In the genomic region with DNA sequence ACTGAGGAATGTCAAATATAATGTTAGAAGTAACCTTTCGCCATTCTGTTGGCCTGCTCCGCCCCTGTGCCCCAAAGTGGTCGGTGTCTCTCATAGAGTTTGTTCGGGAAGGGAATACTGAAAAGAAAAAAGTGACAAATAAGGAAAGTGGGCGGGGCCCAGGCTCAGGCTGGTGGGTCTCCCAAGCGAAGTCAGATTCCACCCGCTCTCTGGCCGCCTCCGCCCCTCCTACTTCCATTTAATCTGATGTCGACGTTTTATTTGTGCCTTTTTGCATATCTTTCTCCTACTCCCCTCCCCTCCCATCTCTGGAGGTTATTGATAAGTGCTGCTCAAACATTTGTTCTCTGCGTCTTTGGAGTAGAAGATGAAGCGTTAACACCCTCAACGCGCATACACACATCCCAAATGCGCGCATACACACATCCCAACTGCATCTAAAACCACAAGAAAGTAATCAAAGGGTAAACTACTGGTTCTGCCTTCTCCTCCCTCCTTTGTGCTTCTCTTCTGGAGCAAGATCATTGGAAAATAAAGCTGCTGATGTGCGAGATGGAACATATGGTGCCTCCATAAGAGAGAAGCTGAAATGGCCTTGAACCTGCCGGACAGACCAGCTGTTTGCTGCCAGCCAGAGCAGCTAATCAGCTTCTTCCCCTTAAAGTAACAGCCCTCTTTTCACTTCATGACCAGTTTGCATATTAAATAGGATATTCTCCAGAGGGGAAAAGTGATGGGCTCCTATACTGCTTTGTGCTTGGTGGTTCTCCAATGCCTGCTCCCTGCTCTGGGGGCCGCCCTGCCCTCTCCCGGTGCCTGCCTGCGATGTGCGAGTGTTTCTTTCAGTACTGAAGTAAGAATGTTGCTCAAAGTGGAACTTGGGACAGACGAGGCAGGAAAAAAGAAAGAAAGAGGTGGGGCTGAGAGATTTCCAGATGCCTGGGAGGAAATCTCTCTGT, we compare ENCODE assay signal across 8 cellular contexts. TPM values are rescaled to one million over a fixed set of nuclear protein-coding genes. Genes with fewer than 3 reads are reported as not detected.
DNase-seq lines count a peak whose midpoint lies in the region; ATAC-seq and TF ChIP-seq lines count a peak whose summit lies in the region.

No MANE protein-coding gene starts in this region.

- in situ Hi-C loops in G401 (cut with HindIII; ENCODE audit: low sequenced_read_pairs), result no loop called here

- H3K27ac ChIP-seq in OCI-LY3 (ENCODE audit: low read length) (no peak overlapping the region), coronary artery (peak overlapping the region; percentile 80 to 95), right lobe of liver (peak overlapping the region; percentile 64 to 77 (median 70)), stomach smooth muscle (ENCODE audit: low read length) (peak overlapping the region; percentile 84)

- WGBS in right lobe of liver (ENCODE audit: insufficient coverage, low coverage, low lambda C conversion rate, missing lambda C conversion rate), result 30% methylated on average over 24 of the region's 24 CpGs

- H3K9ac ChIP-seq in OCI-LY3 (ENCODE audit: low read length), result no peak overlapping the region
- peak overlapping the region; percentile 18 to 58 for H3K9ac ChIP-seq in stomach smooth muscle (ENCODE audit: low read length in 2 of 2)

- H3K4me1 ChIP-seq in OCI-LY3 (ENCODE audit: low read length) (peaks cover 8% of the 10 kb centered on the region; the same call in 1 of the 2 replicates), right lobe of liver (peaks cover 0 to 4% (median 0%) of the 10 kb centered on the region in 4 donors), stomach smooth muscle (ENCODE audit: control insufficient read depth, insufficient read depth, low read length) (peaks cover 9% of the 10 kb centered on the region)

- H3K27me3 ChIP-seq in OCI-LY3 (ENCODE audit: low read depth, low read length), result peaks cover 15% of the 10 kb centered on the region
- H3K27me3 ChIP-seq in right lobe of liver, result no peaks in the 10 kb centered on the region
- peaks cover 0 to 1% of the 10 kb centered on the region in 2 donors for H3K27me3 ChIP-seq in stomach smooth muscle (ENCODE audit: control insufficient read depth in 1 of 2, insufficient read depth in 2 of 2, low read length in 2 of 2)

- ATAC-seq in right lobe of liver, result peak in 2 of 4 donors; percentile 1 to 21
- ATAC-seq in GM19452 (IDR thresholded peaks at IDR 0.05; ENCODE audit: unreplicated experiment), result no peak

- no peaks in the 10 kb centered on the region for H3K9me3 ChIP-seq in OCI-LY3 (ENCODE audit: insufficient read depth, low read length)
- H3K9me3 ChIP-seq in right lobe of liver, result no peaks in the 10 kb centered on the region
- H3K9me3 ChIP-seq in stomach smooth muscle (ENCODE audit: control insufficient read depth in 2 of 2, low read length in 2 of 2), result no peaks in the 10 kb centered on the region

- H2AFZ ChIP-seq in OCI-LY3 (ENCODE audit: low read depth, low read length), result 0 out of 2 replicates have a peak overlapping the region, but pooled peaks have one; percentile 39

- H3K36me3 ChIP-seq in OCI-LY3 (replicated peaks; ENCODE audit: low read depth, low read length) (no peaks in the 10 kb centered on the region), right lobe of liver (no peaks in the 10 kb centered on the region), stomach smooth muscle (ENCODE audit: control insufficient read depth in 2 of 2, insufficient read depth in 2 of 2, low read length in 2 of 2) (no peaks in the 10 kb centered on the region)

- peak; percentile 12 for DNase-seq in G401 (ENCODE audit: low spot score)
- peak; percentile 80 for DNase-seq in coronary artery (ENCODE audit: low spot score)
- DNase-seq in right lobe of liver, result peak; percentile 52 to 63 (median 56)
- no peak for DNase-seq in GOT3 (lab: John Stamatoyannopoulos, UW)
- DNase-seq in T1000 (lab: John Stamatoyannopoulos, UW), result no peak

- TF ChIP-seq CTCF in OCI-LY3 (IDR thresholded peaks at IDR 0.05; ENCODE audit: low read depth, low read length) (peak; percentile 22; the same call in 1 of the 2 replicates), coronary artery (IDR thresholded peaks at IDR 0.05) (no peak), right lobe of liver (IDR thresholded peaks at IDR 0.05) (no peak)

- H3K4me3 ChIP-seq in OCI-LY3 (ENCODE audit: low read length) (peak overlapping the region; percentile 59), coronary artery (peak overlapping the region; percentile 78), right lobe of liver (peak overlapping the region; percentile 41 to 65 (median 54)), stomach smooth muscle (ENCODE audit: low read length in 2 of 2) (peak overlapping the region; percentile 37 to 74)

- intact Hi-C loops in right lobe of liver (cut with DNase I), result no loop called here

- no peaks in the 10 kb centered on the region for H3K79me2 ChIP-seq in OCI-LY3 (ENCODE audit: low read length)

- H4K20me1 ChIP-seq in OCI-LY3 (ENCODE audit: insufficient read depth, low read length), result no peaks in the 10 kb centered on the region

- peak overlapping the region; percentile 63 for H3K4me2 ChIP-seq in OCI-LY3 (ENCODE audit: low read length)

- TF ChIP-seq POLR2A in right lobe of liver (IDR thresholded peaks at IDR 0.05), result no peak

RNA-seq across cellular contexts. Expression of a gene that starts 3.1 kb away (rescaled TPM):
- not detected in 2 replicates for total RNA-seq in G401 (2014; rRNA removed; shearing (Covaris generic))
- total RNA-seq in right lobe of liver, result 1 to 10 TPM in 5 of 6 experiments, under 1 TPM in 1; 0.99 to 4.7 (median 1.8) TPM

Comparison
In these comparisons a context has a peak if more than half of its experiments do, and no peak if none do; other contexts are left out.
1. DNase-seq: peak in G401 (single experiment), coronary artery (single experiment) and right lobe of liver (3 of 3); none in GOT3 (single experiment) and T1000 (single experiment).
2. Peak in every context shown above with its lines, with median percentiles within 50 percentile points of each other: H3K4me3 ChIP-seq.